In genomic region chr11:129973809-129974208, GRCh38 we compare ENCODE assay signal across 13 cellular contexts. TPM values are rescaled to one million over a fixed set of nuclear protein-coding genes. Genes with fewer than 3 reads are reported as not detected.
DNase-seq lines count a peak whose midpoint lies in the region; ATAC-seq and TF ChIP-seq lines count a peak whose summit lies in the region.
"Had no signal": no experiment of that assay in that cellular context is flagged by ENCODE, and none has a peak within 500 bp of the region (broad histone marks: within the 10 kb centered on the region; RNA-seq: fewer than 3 reads in every experiment).

No MANE protein-coding gene starts in this region.

- H4K5ac ChIP-seq in H9 (ENCODE audit: insufficient read length, low read depth, low read length): no peak overlapping the region

- H3K56ac ChIP-seq in H9 (ENCODE audit: insufficient read length, low read depth, low read length): no peak overlapping the region

- H2BK12ac ChIP-seq in H9 (ENCODE audit: insufficient read length, low read depth, low read length) (no peak overlapping the region), trophoblast cell (ENCODE audit: low read length) (no peak overlapping the region), mesenchymal stem cell (ENCODE audit: low read length in 2 of 2) (no peak overlapping the region)

- TF ChIP-seq CTCF in H9 (conservative IDR thresholded peaks at IDR 0.05): no peak

- H2AK5ac ChIP-seq in H9 (ENCODE audit: insufficient read length, low read length) (no peak overlapping the region), trophoblast cell (ENCODE audit: low read length) (no peak overlapping the region), mesenchymal stem cell (ENCODE audit: low read length, severe bottlenecking) (no peak overlapping the region)

- H3K4me3 ChIP-seq in trophoblast cell (ENCODE audit: low read depth, low read length) (no peak overlapping the region), mesenchymal stem cell (ENCODE audit: insufficient read depth in 1 of 2, low read depth in 1 of 2, low read length in 2 of 2) (no peak overlapping the region)
- H3K4me3 ChIP-seq: thoracic aorta had no signal

- H3K4ac ChIP-seq in H9 (ENCODE audit: low read depth, low read length) (no peak overlapping the region), trophoblast cell (ENCODE audit: low read depth, low read length) (no peak overlapping the region), mesenchymal stem cell (ENCODE audit: low read depth in 1 of 2, low read length in 2 of 2) (no peak overlapping the region)

- H2BK5ac ChIP-seq in H9 (ENCODE audit: insufficient read length, low read length) (no peak overlapping the region), trophoblast cell (ENCODE audit: low read depth, low read length, poor library complexity) (no peak overlapping the region), mesenchymal stem cell (ENCODE audit: low read depth, low read length, poor library complexity, severe bottlenecking) (no peak overlapping the region)

- H3K4me3 Mint-ChIP-seq in H9: no peak overlapping the region

- H3K23me2 ChIP-seq in H9 (ENCODE audit: insufficient read length, low read depth, low read length, poor library complexity, severe bottlenecking): no peaks in the 10 kb centered on the region

- H3T11ph ChIP-seq in H9 (ENCODE audit: low read length): no peak overlapping the region

- H3K27ac Mint-ChIP-seq in H9: peak overlapping the region in 1 of 3 experiments; percentile 71; a peak in 3 of 7 replicates

- no peaks in the 10 kb centered on the region; the same call in 1 of the 2 replicates for H3K27me3 Mint-ChIP-seq in H9 (ENCODE audit: low read depth)

- H3K79me1 ChIP-seq in H9 (ENCODE audit: insufficient read depth, low read depth, low read length, poor library complexity, severe bottlenecking) (peaks cover 3% of the 10 kb centered on the region), trophoblast cell (ENCODE audit: low read length) (no peaks in the 10 kb centered on the region), mesenchymal stem cell (replicated peaks; ENCODE audit: low read length, poor library complexity, severe bottlenecking) (peaks cover 19% of the 10 kb centered on the region)

- peaks cover 20 to 22% of the 10 kb centered on the region in 2 experiments for H3K4me1 Mint-ChIP-seq in H9

- no peak overlapping the region for H4K12ac ChIP-seq in trophoblast cell (ENCODE audit: low read depth, low read length)

- H3K36me3 ChIP-seq in trophoblast cell (ENCODE audit: control insufficient read depth in 1 of 2, insufficient read depth in 2 of 2, low read length in 2 of 2) (peaks cover 0 to 2% of the 10 kb centered on the region in 2 experiments), mesenchymal stem cell (ENCODE audit: control insufficient read depth in 1 of 2, insufficient read depth in 2 of 2, low read depth in 1 of 2, low read length in 2 of 2) (peaks cover 0 to 3% of the 10 kb centered on the region in 2 experiments)
- H3K36me3 ChIP-seq: thoracic aorta, WERI-Rb-1 had no signal

- no peaks in the 10 kb centered on the region for H3K9me3 ChIP-seq in H9 (ENCODE audit: control insufficient read depth, low read depth, low read length)
- H3K9me3 ChIP-seq in trophoblast cell (ENCODE audit: insufficient read depth, low read depth, low read length): peaks cover 2% of the 10 kb centered on the region
- no peaks in the 10 kb centered on the region for H3K9me3 ChIP-seq in mesenchymal stem cell (ENCODE audit: control insufficient read depth, low read length)
- H3K9me3 ChIP-seq: thoracic aorta had no signal

- H3K4me2 ChIP-seq in H9 (ENCODE audit: insufficient read depth, insufficient read length, low read length) (no peak overlapping the region), trophoblast cell (ENCODE audit: low read length) (no peak overlapping the region), mesenchymal stem cell (ENCODE audit: low read length, poor library complexity, severe bottlenecking) (no peak overlapping the region)

- H3K27me3 ChIP-seq in H9 (ENCODE audit: insufficient read depth, low read length) (no peaks in the 10 kb centered on the region), trophoblast cell (ENCODE audit: insufficient read depth, low read length) (no peaks in the 10 kb centered on the region), mesenchymal stem cell (ENCODE audit: control insufficient read depth in 1 of 2, insufficient read depth in 1 of 2, low read length in 2 of 2) (no peaks in the 10 kb centered on the region)

- H3K23ac ChIP-seq in H9 (ENCODE audit: insufficient read length, low read depth, low read length) (no peak overlapping the region), trophoblast cell (ENCODE audit: low read length) (no peak overlapping the region), mesenchymal stem cell (ENCODE audit: low read length in 2 of 2) (no peak overlapping the region)

- H2BK120ac ChIP-seq in H9 (ENCODE audit: low read depth, low read length, poor library complexity, severe bottlenecking): no peak overlapping the region
- no peak overlapping the region for H2BK120ac ChIP-seq in trophoblast cell (ENCODE audit: insufficient read depth, low read length, poor library complexity)
- no peak overlapping the region for H2BK120ac ChIP-seq in mesenchymal stem cell (ENCODE audit: low read depth, low read length)

- H3K18ac ChIP-seq in H9 (ENCODE audit: insufficient read length, low read depth, low read length) (no peak overlapping the region), trophoblast cell (ENCODE audit: low read length) (no peak overlapping the region), mesenchymal stem cell (ENCODE audit: low read depth in 1 of 2, low read length in 2 of 2) (no peak overlapping the region)

- peak; percentile 87 for DNase-seq in H9
- DNase-seq in astrocyte of the hippocampus (ENCODE audit: low read depth, low spot score): peak; percentile 54
- DNase-seq in iPS-NIHi11 (ENCODE audit: low spot score): peak; percentile 82
- peak; percentile 81 to 90 for DNase-seq in trophoblast cell
- no peak for DNase-seq in mesenchymal stem cell
- DNase-seq in NOMO-1 treated with dmso at 0.1 percent for 144 hours (lab: John Stamatoyannopoulos, UW; ENCODE audit: unreplicated experiment): no peak
- DNase-seq: activated naive CD4-positive, alpha-beta T cell treated with anti-CD3 and anti-CD28 coated beads, Interleukin-2, amount 50 U/mL, for 16 hours; NCI-H1105 treated with DMSO at 0.1 percent for 48 hours; NCI-H345; WERI-Rb-1 had no signal

- H3K27ac ChIP-seq in H9 (ENCODE audit: insufficient read length, low read depth, low read length) (no peak overlapping the region), trophoblast cell (ENCODE audit: low read depth, low read length) (no peak overlapping the region), mesenchymal stem cell (ENCODE audit: low read length, poor library complexity, severe bottlenecking) (no peak overlapping the region)
- H3K27ac ChIP-seq: thoracic aorta, WERI-Rb-1 had no signal

- no peak overlapping the region for H4K91ac ChIP-seq in H9 (ENCODE audit: insufficient read length, low read depth, low read length)
- no peak overlapping the region for H4K91ac ChIP-seq in trophoblast cell (ENCODE audit: low read depth, low read length)
- H4K91ac ChIP-seq in mesenchymal stem cell (ENCODE audit: low read length): no peak overlapping the region

- H3K9ac ChIP-seq in H9 (ENCODE audit: extremely low read depth, insufficient read length, low read length) (no peak overlapping the region), trophoblast cell (ENCODE audit: low read length) (no peak overlapping the region), mesenchymal stem cell (ENCODE audit: low read length) (no peak overlapping the region)

- H3K4me1 ChIP-seq in H9 (ENCODE audit: insufficient read depth, low read length) (peaks cover 2% of the 10 kb centered on the region; the same call in 1 of the 2 replicates), trophoblast cell (ENCODE audit: control insufficient read depth in 1 of 2, insufficient read depth in 2 of 2, low read length in 2 of 2) (peaks cover 2% of the 10 kb centered on the region in 2 experiments), mesenchymal stem cell (ENCODE audit: control insufficient read depth, insufficient read depth, low read depth, low read length) (peaks cover 10% of the 10 kb centered on the region)

- H3K9me3 Mint-ChIP-seq in H9: no peaks in the 10 kb centered on the region

- no peak overlapping the region for H2BK20ac ChIP-seq in H9 (ENCODE audit: low read depth, low read length, poor library complexity, severe bottlenecking)

- ATAC-seq in GM18858 (IDR thresholded peaks at IDR 0.05; ENCODE audit: unreplicated experiment): no peak
- ATAC-seq in GM19023 (IDR thresholded peaks at IDR 0.05; ENCODE audit: unreplicated experiment): no peak

- H2BK15ac ChIP-seq in H9 (ENCODE audit: low read depth, low read length): no peak overlapping the region
- H2BK15ac ChIP-seq in mesenchymal stem cell (ENCODE audit: low read depth, poor library complexity, severe bottlenecking): no peak overlapping the region

- H2AFZ ChIP-seq in H9 (ENCODE audit: low read length) (no peak overlapping the region), trophoblast cell (ENCODE audit: insufficient read depth, low read length, poor library complexity) (no peak overlapping the region), mesenchymal stem cell (ENCODE audit: low read depth, low read length) (no peak overlapping the region)

- H3K14ac ChIP-seq in H9 (ENCODE audit: insufficient read depth, low read length) (no peak overlapping the region), trophoblast cell (ENCODE audit: low read length) (no peak overlapping the region), mesenchymal stem cell (ENCODE audit: low read length in 2 of 2) (no peak overlapping the region)

- H4K8ac ChIP-seq in H9 (replicated peaks; ENCODE audit: insufficient read length, low read depth, low read length) (no peak overlapping the region), trophoblast cell (ENCODE audit: low read depth, low read length) (no peak overlapping the region), mesenchymal stem cell (ENCODE audit: low read length) (no peak overlapping the region)

- peaks cover 5 to 9% (median 9%) of the 10 kb centered on the region in 3 experiments; a peak in 4 of 7 replicates for H3K36me3 Mint-ChIP-seq in H9 (ENCODE audit: insufficient read depth in 1 of 3, low read depth in 3 of 3)

- WGBS in H9 (ENCODE audit: extremely low coverage, insufficient read length, low lambda C conversion rate): no CpG with 5 or more reads among the region's 5 CpGs
- no CpG with 5 or more reads among the region's 5 CpGs for WGBS in trophoblast cell (ENCODE audit: extremely low coverage, insufficient coverage, insufficient read length)
- WGBS in mesenchymal stem cell: 70% methylated on average over 4 of the region's 5 CpGs

- no peaks in the 10 kb centered on the region for H4K20me1 ChIP-seq in H9 (ENCODE audit: control insufficient read depth, insufficient read depth, insufficient read length)

- H3K79me2 ChIP-seq in H9 (ENCODE audit: insufficient read depth, low read length) (no peaks in the 10 kb centered on the region; the same call in 1 of the 2 replicates), trophoblast cell (ENCODE audit: control insufficient read depth, insufficient read depth, low read length, poor library complexity) (no peaks in the 10 kb centered on the region)

RNA-seq across cellular contexts. Expression of gene PRDM10, which starts 28.8 kb away (rescaled TPM):
- 7.7 and 9.6 TPM in 2 replicates for total RNA-seq in H9 (2021)
- 8.9 and 9.1 TPM in 2 replicates for polyA plus RNA-seq in trophoblast cell (2013)
- 3.5 TPM for polyA plus RNA-seq in mesenchymal stem cell (2013, experiment 1 of 2)
- polyA plus RNA-seq in mesenchymal stem cell (2013, experiment 2 of 2): 3.2 TPM

Comparison
In these comparisons a context has a peak if more than half of its experiments do, and no peak if none do; other contexts are left out.
1. DNase-seq: peak in H9 (single experiment), astrocyte of the hippocampus (single experiment), iPS-NIHi11 (single experiment) and trophoblast cell (2 of 2); none in mesenchymal stem cell (single experiment) and NOMO-1 treated with dmso at 0.1 percent for 144 hours (single experiment).